In genomic region chr1:59730302-59730701, GRCh38 we compare ENCODE assay signal across 11 cellular contexts.
DNase-seq lines count a peak whose midpoint lies in the region; TF ChIP-seq lines count a peak whose summit lies in the region.
"Had no signal": no experiment of that assay in that cellular context is flagged by ENCODE, and none has a peak within 500 bp of the region (broad histone marks: within the 10 kb centered on the region; RNA-seq: fewer than 3 reads in every experiment).

No MANE protein-coding gene starts in this region.

- peak; percentile 92 for DNase-seq in AG10803 (ENCODE audit: low read depth)
- peak; percentile 87 for DNase-seq in fibroblast of the aortic adventitia (ENCODE audit: low read depth)
- DNase-seq in non-pigmented ciliary epithelial cell (ENCODE audit: low read depth), result peak; percentile 70
- no peak for DNase-seq in NCI-H345 (lab: John Stamatoyannopoulos, UW)
- no peak for DNase-seq in GM20000 (ENCODE audit: low spot score)
- no peak for DNase-seq in NCI-H1417 (lab: John Stamatoyannopoulos, UW)
- DNase-seq in NCI-H345 treated with DMSO at 0.1 percent for 48 hours (lab: John Stamatoyannopoulos, UW; ENCODE audit: unreplicated experiment), result no peak
- DNase-seq: cortex of kidney, H9, NCI-H2029 had no signal

- TF ChIP-seq CTCF in AG10803 (conservative IDR thresholded peaks at IDR 0.05; ENCODE audit: low read length) (no peak), VCaP (conservative IDR thresholded peaks at IDR 0.05) (no peak), fibroblast of the aortic adventitia (IDR thresholded peaks at IDR 0.05; ENCODE audit: insufficient read depth, low read length) (no peak), GM20000 (IDR thresholded peaks at IDR 0.05; ENCODE audit: extremely low read depth, missing control alignments) (no peak)

- H3K27ac ChIP-seq in VCaP, result peak overlapping the region; percentile 14; the same call in 1 of the 2 replicates

- H3K4me3 ChIP-seq in AG10803 (ENCODE audit: low read length) (no peak overlapping the region), fibroblast of the aortic adventitia (ENCODE audit: low read depth, low read length) (no peak overlapping the region)

Comparison
In these comparisons a context has a peak if more than half of its experiments do, and no peak if none do; other contexts are left out.
1. DNase-seq: peak in AG10803 (single experiment), fibroblast of the aortic adventitia (single experiment) and non-pigmented ciliary epithelial cell (single experiment); none in NCI-H345 (single experiment), GM20000 (single experiment), NCI-H1417 (0 of 3) and NCI-H345 treated with DMSO at 0.1 percent for 48 hours (single experiment).